ENCODE assay signal across 21 cellular contexts in genomic region chr6:11243861-11244260, GRCh38.
"Had no signal": no experiment of that assay in that cellular context is flagged by ENCODE, and none has a peak within 500 bp of the region (broad histone marks: within the 10 kb centered on the region; RNA-seq: fewer than 3 reads in every experiment).

No MANE protein-coding gene starts in this region.

- H3K27me3 ChIP-seq: hepatocyte, pancreas, testis, transverse colon had no signal

- H3K4me1 ChIP-seq: transverse colon had no signal

- H3K9me3 ChIP-seq: pancreas, testis, transverse colon had no signal

- H2AFZ ChIP-seq: hepatocyte had no signal

- H3K27ac ChIP-seq: hepatocyte, pancreas, testis, transverse colon had no signal

- FAIRE-seq: colon, endothelial cell of umbilical vein, pancreas, small intestine had no signal

- H3K36me3 ChIP-seq: pancreas, transverse colon had no signal

- H3K4me3 Mint-ChIP-seq: dendritic cell treated with granulocyte-macrophage colony-stimulating factor and Interleukin-4, amounts not matched to agents 40 ng/mL and 50 ng/mL, for 4 days; naive thymus-derived CD8-positive, alpha-beta T cell had no signal

- ATAC-seq: left colon; left ventricle myocardium superior; naive thymus-derived CD8-positive, alpha-beta T cell; pancreas; right cardiac atrium had no signal

- H3K4me3 ChIP-seq: hepatocyte, lung, pancreas, testis, transverse colon had no signal

- H3K27ac Mint-ChIP-seq: dendritic cell treated with granulocyte-macrophage colony-stimulating factor and Interleukin-4, amounts not matched to agents 40 ng/mL and 50 ng/mL, for 4 days; progenitor cell of endocrine pancreas had no signal

- DNase-seq: cerebellar nuclear complex; erythroblast; foreskin melanocyte; head of caudate nucleus; left colon; left ventricle myocardium superior; naive thymus-derived CD8-positive, alpha-beta T cell; nucleus accumbens; pancreas; right cardiac atrium; small intestine; stimulated activated CD4-positive, alpha-beta T cell treated with anti-CD3 and anti-CD28 coated beads, Interleukin-12 subunit alpha, Interleukin-12 subunit beta, amount 100 ng/mL, for 4 hours; stimulated activated naive CD4-positive, alpha-beta T cell treated with Interleukin-2 at 50 U/mL for 16 hours; testis; transverse colon had no signal

- H3K4me2 ChIP-seq: hepatocyte had no signal

- H3K79me2 ChIP-seq: hepatocyte had no signal

- H3K27me3 Mint-ChIP-seq: dendritic cell treated with granulocyte-macrophage colony-stimulating factor and Interleukin-4, amounts not matched to agents 40 ng/mL and 50 ng/mL, for 4 days; naive thymus-derived CD8-positive, alpha-beta T cell had no signal

- H3K9me3 Mint-ChIP-seq: dendritic cell treated with granulocyte-macrophage colony-stimulating factor and Interleukin-4, amounts not matched to agents 40 ng/mL and 50 ng/mL, for 4 days; naive thymus-derived CD8-positive, alpha-beta T cell had no signal
